In genomic region chr12:14365294-14366210, GRCh38 we compare ENCODE assay signal across 8 cellular contexts. TPM values are rescaled to one million over a fixed set of nuclear protein-coding genes. Genes with fewer than 3 reads are reported as not detected.
A peak's percentile ranks its signal among the peaks of the same experiment; 100 is the strongest.
DNase-seq lines count a peak whose midpoint lies in the region; ATAC-seq and TF ChIP-seq lines count a peak whose summit lies in the region.

Gene ATF7IP (plus strand): TSS chr12:14365682. CDS start chr12:14423916, 58,234 bp downstream.

- no peaks in the 10 kb centered on the region for H3K36me3 ChIP-seq in SJSA1
- H3K36me3 ChIP-seq in neural progenitor cell = no peaks in the 10 kb centered on the region

- H3K9me3 Mint-ChIP-seq in neural progenitor cell = peaks cover 46% of the 10 kb centered on the region

- DNase-seq in ELR (ENCODE audit: low read depth) = peak; percentile 99
- DNase-seq in H4 (ENCODE audit: low spot score) = peak; percentile 99
- peak; percentile 99 for DNase-seq in LoVo (ENCODE audit: low spot score)
- peak; percentile 94 to 95 for DNase-seq in SJSA1 (ENCODE audit: low read depth in 1 of 2, low spot score in 2 of 2)
- DNase-seq in activated naive CD4-positive, alpha-beta T cell (lab: John Stamatoyannopoulos, UW) = peak; percentile 87 to 91 (median 90)
- peak; percentile 91 to 96 for DNase-seq in foreskin keratinocyte
- peak; percentile 96 for DNase-seq in neural progenitor cell (ENCODE audit: low spot score)
- DNase-seq in stromal cell of bone marrow (ENCODE audit: low read depth) = peak; percentile 97

- H3K4me1 ChIP-seq in SJSA1 (replicated peaks) (peaks cover 5% of the 10 kb centered on the region; the same call in 1 of the 2 replicates), foreskin keratinocyte (no peaks in the 10 kb centered on the region), neural progenitor cell (peaks cover 18% of the 10 kb centered on the region)

- H3K4me3 ChIP-seq in SJSA1 (peak within 1 kb of the TSS; percentile 62), neural progenitor cell (peak within 1 kb of the TSS; percentile 75)

- H3K27ac Mint-ChIP-seq in neural progenitor cell = peak within 1 kb of the TSS; percentile 80

- H3F3A ChIP-seq in neural progenitor cell (ENCODE audit: low read depth) = peaks cover 26% of the 10 kb centered on the region

- peak; percentile 69 for TF ChIP-seq CTCF in foreskin keratinocyte (conservative IDR thresholded peaks at IDR 0.05)
- TF ChIP-seq CTCF in neural progenitor cell (IDR thresholded peaks at IDR 0.05) = peak; percentile 29

- no peaks in the 10 kb centered on the region for H4K20me1 ChIP-seq in neural progenitor cell (ENCODE audit: low read depth)

- H3K4me3 Mint-ChIP-seq in neural progenitor cell = peak within 1 kb of the TSS; percentile 90

- H3K27ac ChIP-seq in SJSA1 (peak within 1 kb of the TSS; percentile 97), foreskin keratinocyte (peak within 1 kb of the TSS; percentile 89), neural progenitor cell (peak within 1 kb of the TSS; percentile 92)

- peak within 1 kb of the TSS; percentile 84 for H2AFZ ChIP-seq in neural progenitor cell (replicated peaks)

- ATAC-seq in foreskin keratinocyte = peak; percentile 95

- H3K4me2 ChIP-seq in neural progenitor cell = peak within 1 kb of the TSS; percentile 94

- peaks cover 47% of the 10 kb centered on the region for H3K79me2 ChIP-seq in neural progenitor cell (ENCODE audit: low read depth)

- peaks cover 3% of the 10 kb centered on the region for H3K27me3 Mint-ChIP-seq in neural progenitor cell (ENCODE audit: insufficient read depth, low read depth)

- peaks cover 27% of the 10 kb centered on the region for H3K36me3 Mint-ChIP-seq in neural progenitor cell

- H3K9me3 ChIP-seq in SJSA1 (replicated peaks) (0 out of 2 replicates have a peak, but pooled peaks cover 3% of the 10 kb centered on the region), neural progenitor cell (ENCODE audit: low read depth) (no peaks in the 10 kb centered on the region)

- H3K27me3 ChIP-seq in SJSA1 (replicated peaks) = no peaks in the 10 kb centered on the region
- no peaks in the 10 kb centered on the region for H3K27me3 ChIP-seq in foreskin keratinocyte
- no peaks in the 10 kb centered on the region for H3K27me3 ChIP-seq in neural progenitor cell

- H3K4me1 Mint-ChIP-seq in neural progenitor cell = peaks cover 12% of the 10 kb centered on the region

- peak within 1 kb of the TSS; percentile 71 for H3K9ac ChIP-seq in neural progenitor cell

RNA-seq across cellular contexts. Expression of gene ATF7IP, which starts in this region (rescaled TPM):
- total RNA-seq in H4 (2014; rRNA removed; shearing (Covaris generic)) = 34.2 and 51.3 TPM in 2 replicates
- total RNA-seq in SJSA1 (2014; rRNA removed; shearing (Covaris generic)) = 17.6 and 19.9 TPM in 2 replicates
- total RNA-seq in foreskin keratinocyte = 26.3 and 33.1 TPM in 2 replicates
- 5.7 and 6.1 TPM in 2 replicates for polyA plus RNA-seq in foreskin keratinocyte
- 130 and 187 TPM in 2 replicates for total RNA-seq in neural progenitor cell (ENCODE audit: low replicate concordance)

Comparison
In these comparisons a context has a peak if more than half of its experiments do, and no peak if none do; other contexts are left out.
1. Peak in every context shown above with its lines: DNase-seq, ATAC-seq, H3K4me3 ChIP-seq and H3K27ac ChIP-seq.